In genomic region chr5:141598389-141599360, GRCh38 we compare ENCODE assay signal across 8 cellular contexts. TPM values are rescaled to one million over a fixed set of nuclear protein-coding genes. Genes with fewer than 3 reads are reported as not detected.
DNase-seq lines count a peak whose midpoint lies in the region; ATAC-seq and TF ChIP-seq lines count a peak whose summit lies in the region.
"Had no signal": no experiment of that assay in that cellular context is flagged by ENCODE, and none has a peak within 500 bp of the region (broad histone marks: within the 10 kb centered on the region; RNA-seq: fewer than 3 reads in every experiment).

No MANE protein-coding gene starts in this region.

- no peak overlapping the region for H3K9ac ChIP-seq in skeletal muscle satellite cell (ENCODE audit: low read depth, low read length)

- no peaks in the 10 kb centered on the region for H3K36me3 ChIP-seq in skeletal muscle satellite cell (ENCODE audit: insufficient read depth, low read length)

- no peaks in the 10 kb centered on the region for H3K9me3 ChIP-seq in skeletal muscle satellite cell (replicated peaks; ENCODE audit: low read length)

- peaks cover 15% of the 10 kb centered on the region for H3K4me1 ChIP-seq in skeletal muscle satellite cell (ENCODE audit: control insufficient read depth, insufficient read depth, low read length)

- DNase-seq in LHCN-M2 (ENCODE audit: low read depth) (peak; percentile 68), epithelial cell of proximal tubule (ENCODE audit: low read depth) (peak; percentile 56), SKM-1 (lab: John Stamatoyannopoulos, UW; ENCODE audit: unreplicated experiment) (no peak)
- DNase-seq: KBM-7 had no signal

- H3K4me2 ChIP-seq in skeletal muscle satellite cell (ENCODE audit: low read length): peak overlapping the region; percentile 10

- H3K27me3 ChIP-seq in skeletal muscle satellite cell (ENCODE audit: control insufficient read depth, insufficient read depth, low read length): no peaks in the 10 kb centered on the region

- H3K4me3 ChIP-seq in epithelial cell of proximal tubule (ENCODE audit: low read depth, low read length) (no peak overlapping the region), skeletal muscle satellite cell (ENCODE audit: low read length) (no peak overlapping the region)

- TF ChIP-seq CTCF in epithelial cell of proximal tubule (conservative IDR thresholded peaks at IDR 0.05; ENCODE audit: low read depth, low read length): no peak

- ATAC-seq in GM18909 (IDR thresholded peaks at IDR 0.05; ENCODE audit: poor library complexity, unreplicated experiment): peak; percentile 45
- ATAC-seq in GM19324 (IDR thresholded peaks at IDR 0.05; ENCODE audit: low FRiP score, unreplicated experiment): no peak
- no peak for ATAC-seq in GM18873 (IDR thresholded peaks at IDR 0.05; ENCODE audit: low FRiP score, unreplicated experiment)

RNA-seq across cellular contexts. Expression of gene DIAPH1, which starts 20.1 kb away (rescaled TPM):
- total RNA-seq in LHCN-M2 (2014; rRNA removed) (28.2 and 38.9 TPM in 2 replicates), epithelial cell of proximal tubule (94.0 and 101 TPM in 2 replicates)
- polyA plus RNA-seq in LHCN-M2 (2012): 52.6 TPM
- 22.9 and 25.9 TPM in 2 replicates for total RNA-seq in skeletal muscle satellite cell (2012; rRNA removed)

RNA-seq across cellular contexts. Expression of gene HDAC3, which starts 38.0 kb away (rescaled TPM):
- total RNA-seq in LHCN-M2 (2014; rRNA removed) (58.8 and 65.2 TPM in 2 replicates), epithelial cell of proximal tubule (55.2 and 64.8 TPM in 2 replicates)
- 60.2 TPM for polyA plus RNA-seq in LHCN-M2 (2012)
- total RNA-seq in skeletal muscle satellite cell (2012; rRNA removed): 35.7 and 49.6 TPM in 2 replicates

RNA-seq across cellular contexts. Expression of gene RELL2, which starts 38.1 kb away (rescaled TPM):
- 5.2 and 7.0 TPM in 2 replicates for total RNA-seq in LHCN-M2 (2014; rRNA removed)
- 3.7 TPM for polyA plus RNA-seq in LHCN-M2 (2012)
- total RNA-seq in epithelial cell of proximal tubule: 3.3 and 10.3 TPM in 2 replicates
- 5.7 and 6.8 TPM in 2 replicates for total RNA-seq in skeletal muscle satellite cell (2012; rRNA removed)

RNA-seq across cellular contexts. Expression of gene FCHSD1, which starts 52.5 kb away (rescaled TPM):
- total RNA-seq in LHCN-M2 (2014; rRNA removed) (10.1 and 12.5 TPM in 2 replicates), epithelial cell of proximal tubule (15.7 and 43.1 TPM in 2 replicates)
- 7.0 TPM for polyA plus RNA-seq in LHCN-M2 (2012)
- 14.2 and 15.7 TPM in 2 replicates for total RNA-seq in skeletal muscle satellite cell (2012; rRNA removed)
